11 cellular contexts compared by ENCODE assay signal in genomic region chr5:123157797-123158528, GRCh38.
DNase-seq lines count a peak whose midpoint lies in the region; ATAC-seq and TF ChIP-seq lines count a peak whose summit lies in the region.
"Had no signal": no experiment of that assay in that cellular context is flagged by ENCODE, and none has a peak within 500 bp of the region (broad histone marks: within the 10 kb centered on the region; RNA-seq: fewer than 3 reads in every experiment).

No MANE protein-coding gene starts in this region.

- intact Hi-C loops in esophagus squamous epithelium (cut with DNase I), result no loop called here
- intact Hi-C loops in A673 (cut with micrococcal nuclease; ENCODE audit: unreplicated experiment), result no loop called here

- no peaks in the 10 kb centered on the region for H4K20me1 ChIP-seq in smooth muscle cell (ENCODE audit: low read depth)

- 13 to 32% methylated on average over 11 of the region's 11 CpGs for WGBS in esophagus squamous epithelium, 2 donors
- 14% methylated on average over 11 of the region's 11 CpGs for WGBS in smooth muscle cell (ENCODE audit: low lambda C conversion rate)

- H3K4me3 ChIP-seq in esophagus squamous epithelium (peak overlapping the region in 1 of 4 donors; percentile 40), smooth muscle cell (peak overlapping the region; percentile 6), A673 (ENCODE audit: low read depth, low read length, poor library complexity, severe bottlenecking) (no peak overlapping the region)

- H3K4me1 ChIP-seq in esophagus squamous epithelium (peaks cover 3 to 43% (median 24%) of the 10 kb centered on the region in 3 donors), smooth muscle cell (ENCODE audit: low read depth) (peaks cover 4% of the 10 kb centered on the region), A673 (ENCODE audit: insufficient read depth, low read length, poor library complexity, severe bottlenecking) (peaks cover 3% of the 10 kb centered on the region)

- peak overlapping the region in 3 of 4 donors; percentile 26 to 80 (median 29) for H3K27ac ChIP-seq in esophagus squamous epithelium
- H3K27ac ChIP-seq in smooth muscle cell (ENCODE audit: low read depth), result peak overlapping the region; percentile 79
- H3K27ac ChIP-seq in A673 (ENCODE audit: low read depth, low read length, poor library complexity, severe bottlenecking), result no peak overlapping the region

- no peaks in the 10 kb centered on the region for H3K9me3 ChIP-seq in esophagus squamous epithelium
- H3K9me3 ChIP-seq in smooth muscle cell (replicated peaks; ENCODE audit: low read depth), result no peaks in the 10 kb centered on the region
- no peaks in the 10 kb centered on the region for H3K9me3 ChIP-seq in A673 (ENCODE audit: low read depth, low read length, poor library complexity, severe bottlenecking)

- no peaks in the 10 kb centered on the region for H3K36me3 ChIP-seq in esophagus squamous epithelium
- H3K36me3 ChIP-seq in smooth muscle cell (ENCODE audit: low read depth), result no peaks in the 10 kb centered on the region
- no peaks in the 10 kb centered on the region for H3K36me3 ChIP-seq in A673 (ENCODE audit: insufficient read depth, low read length, poor library complexity, severe bottlenecking)

- peaks cover 12% of the 10 kb centered on the region for H3K79me2 ChIP-seq in smooth muscle cell (ENCODE audit: low read depth)

- peaks cover 30% of the 10 kb centered on the region for H3F3A ChIP-seq in smooth muscle cell (ENCODE audit: low read depth)

- TF ChIP-seq POLR2A in esophagus squamous epithelium (IDR thresholded peaks at IDR 0.05) (no peak), GM18505 (IDR thresholded peaks at IDR 0.05; ENCODE audit: borderline replicate concordance, extremely low read depth, insufficient read depth, insufficient read length) (no peak)

- no peak for TF ChIP-seq CTCF in esophagus squamous epithelium (IDR thresholded peaks at IDR 0.05)
- TF ChIP-seq CTCF in smooth muscle cell (IDR thresholded peaks at IDR 0.05; ENCODE audit: borderline replicate concordance, insufficient read depth, poor library complexity, severe bottlenecking), result no peak
- no peak for TF ChIP-seq CTCF in A673 (conservative IDR thresholded peaks at IDR 0.05; ENCODE audit: low read depth, low read length)

- no TSS peak for BruUV-seq in A673 (replicated peaks; lab: Mats Ljungman, UMichigan)

- H3K9ac ChIP-seq in smooth muscle cell (ENCODE audit: low read depth), result no peak overlapping the region

- CTCF ChIA-PET in A673 (lab: Charles Lee), result interaction anchor here (0.8 kb wide), 1 partner anchor 642 kb away, joined by 3 read pairs; no protein-coding TSS in a partner anchor

- peak; percentile 69 for ATAC-seq in GM19351 (IDR thresholded peaks at IDR 0.05; ENCODE audit: unreplicated experiment)
- ATAC-seq in GM18505 (IDR thresholded peaks at IDR 0.05; ENCODE audit: unreplicated experiment), result no peak
- ATAC-seq: effector memory CD8-positive, alpha-beta T cell had no signal

- no peaks in the 10 kb centered on the region for H3K27me3 ChIP-seq in esophagus squamous epithelium
- no peaks in the 10 kb centered on the region for H3K27me3 ChIP-seq in smooth muscle cell (ENCODE audit: low read depth)
- H3K27me3 ChIP-seq in A673 (replicated peaks; ENCODE audit: insufficient read depth, low read depth, low read length, poor library complexity), result peaks cover 6% of the 10 kb centered on the region

- peak overlapping the region; percentile 70 for H3K4me2 ChIP-seq in smooth muscle cell

- H2AFZ ChIP-seq in smooth muscle cell (ENCODE audit: low read depth), result no peak overlapping the region

- DNase-seq in NCI-H446 (lab: John Stamatoyannopoulos, UW) (peak; percentile 23 to 33), esophagus squamous epithelium (lab: John Stamatoyannopoulos, UW) (no peak), smooth muscle cell (lab: John Stamatoyannopoulos, UW; ENCODE audit: unreplicated experiment) (no peak), A673 (ENCODE audit: low spot score) (no peak)
- no peak for DNase-seq in activated naive CD4-positive, alpha-beta T cell treated with Interleukin-2 at 50 U/mL for 16 hours
- DNase-seq in stimulated activated naive CD4-positive, alpha-beta T cell (lab: John Stamatoyannopoulos, UW), result no peak
- DNase-seq: activated CD4-positive, alpha-beta T cell treated with anti-CD3 and anti-CD28 coated beads for 48 hours; effector memory CD8-positive, alpha-beta T cell; NCI-H526 had no signal

- POLR2A ChIA-PET in A673 (lab: Charles Lee; ENCODE audit: low non-redundant PET), result interaction anchor here (0.6 kb wide), 1 partner anchor 333 kb away, joined by 3 read pairs; no protein-coding TSS in a partner anchor

Comparison
In these comparisons a context has a peak if more than half of its experiments do, and no peak if none do; other contexts are left out.
1. DNase-seq: peak in NCI-H446 (2 of 2); none in esophagus squamous epithelium (single experiment), smooth muscle cell (single experiment), activated naive CD4-positive, alpha-beta T cell treated with Interleukin-2 at 50 U/mL for 16 hours (single experiment), A673 (single experiment) and stimulated activated naive CD4-positive, alpha-beta T cell (0 of 6).